In genomic region chr3:46978985-46979944, GRCh38 we compare ENCODE assay signal across 8 cellular contexts. TPM values are rescaled to one million over a fixed set of nuclear protein-coding genes. Genes with fewer than 3 reads are reported as not detected.
A peak's percentile ranks its signal among the peaks of the same experiment; 100 is the strongest.
DNase-seq lines count a peak whose midpoint lies in the region; ATAC-seq and TF ChIP-seq lines count a peak whose summit lies in the region.

A gene with protein sequence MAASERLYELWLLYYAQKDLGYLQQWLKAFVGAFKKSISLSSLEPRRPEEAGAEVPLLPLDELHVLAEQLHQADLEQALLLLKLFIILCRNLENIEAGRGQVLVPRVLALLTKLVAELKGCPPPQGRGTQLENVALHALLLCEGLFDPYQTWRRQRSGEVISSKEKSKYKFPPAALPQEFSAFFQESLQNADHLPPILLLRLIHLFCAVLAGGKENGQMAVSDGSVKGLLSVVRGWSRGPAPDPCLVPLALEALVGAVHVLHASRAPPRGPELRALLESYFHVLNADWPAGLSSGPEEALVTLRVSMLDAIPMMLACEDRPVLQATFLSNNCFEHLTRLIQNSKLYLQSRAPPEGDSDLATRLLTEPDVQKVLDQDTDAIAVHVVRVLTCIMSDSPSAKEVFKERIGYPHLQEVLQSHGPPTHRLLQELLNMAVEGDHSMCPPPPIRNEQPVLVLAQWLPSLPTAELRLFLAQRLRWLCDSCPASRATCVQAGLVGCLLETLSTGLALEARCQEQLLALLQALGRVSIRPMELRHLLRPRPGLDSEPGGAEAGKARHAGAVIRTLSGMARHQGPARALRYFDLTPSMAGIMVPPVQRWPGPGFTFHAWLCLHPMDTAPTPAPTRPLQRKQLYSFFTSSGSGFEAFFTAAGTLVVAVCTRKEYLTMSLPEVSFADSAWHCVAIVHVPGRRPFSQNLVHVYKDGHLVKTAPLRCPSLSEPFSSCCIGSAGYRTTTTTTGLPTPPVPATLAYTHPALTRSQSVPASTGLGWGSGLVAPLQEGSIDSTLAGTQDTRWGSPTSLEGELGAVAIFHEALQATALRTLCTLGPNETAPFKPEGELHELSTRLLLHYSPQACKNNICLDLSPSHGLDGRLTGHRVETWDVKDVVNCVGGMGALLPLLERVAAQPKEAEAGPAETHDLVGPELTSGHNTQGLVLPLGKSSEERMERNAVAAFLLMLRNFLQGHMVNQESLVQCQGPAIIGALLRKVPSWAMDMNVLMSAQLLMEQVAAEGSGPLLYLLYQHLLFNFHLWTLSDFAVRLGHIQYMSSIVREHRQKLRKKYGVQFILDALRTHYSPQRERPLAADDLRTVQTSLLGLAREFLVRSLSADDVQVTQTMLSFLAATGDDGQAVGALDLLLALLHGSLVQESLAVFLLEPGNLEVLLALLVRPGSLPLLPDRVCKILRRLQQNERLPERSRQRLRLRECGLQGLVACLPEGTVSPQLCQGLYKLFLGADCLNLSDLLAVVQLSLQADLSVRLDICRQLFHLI (N-terminal part only) (plus strand): TSS chr3:46979666. CDS start chr3:46979862, 196 bp downstream.

- intact Hi-C loops in lower leg skin (cut with DNase I; ENCODE audit: low total_unique reads), result no loop called here

- H3K9me3 Mint-ChIP-seq in CD4-positive, CD25-positive, alpha-beta regulatory T cell, result no peaks in the 10 kb centered on the region

- no peaks in the 10 kb centered on the region for H3K9me3 ChIP-seq in CD4-positive, CD25-positive, alpha-beta regulatory T cell (ENCODE audit: control insufficient read depth in 2 of 2, low read length in 2 of 2)
- H3K9me3 ChIP-seq in duodenal mucosa (ENCODE audit: control insufficient read depth in 1 of 2, low read length in 2 of 2), result no peaks in the 10 kb centered on the region

- H3K36me3 ChIP-seq in CD4-positive, CD25-positive, alpha-beta regulatory T cell (ENCODE audit: control insufficient read depth, insufficient read depth, low read length), result no peaks in the 10 kb centered on the region
- H3K36me3 ChIP-seq in duodenal mucosa (ENCODE audit: control insufficient read depth in 1 of 2, insufficient read depth in 2 of 2, low read length in 2 of 2), result no peaks in the 10 kb centered on the region

- H3K27me3 ChIP-seq in CD4-positive, CD25-positive, alpha-beta regulatory T cell (ENCODE audit: control insufficient read depth, insufficient read depth, low read length), result no peaks in the 10 kb centered on the region
- no peaks in the 10 kb centered on the region for H3K27me3 ChIP-seq in duodenal mucosa (ENCODE audit: control insufficient read depth in 1 of 2, insufficient read depth in 2 of 2, low read length in 2 of 2)

- peaks cover 12 to 79% (median 42%) of the 10 kb centered on the region in 4 donors for H3K4me1 Mint-ChIP-seq in CD4-positive, CD25-positive, alpha-beta regulatory T cell

- ATAC-seq in CD4-positive, CD25-positive, alpha-beta regulatory T cell (ENCODE audit: low read depth in 2 of 2), result peak; percentile 78 to 85
- ATAC-seq in GM19397 (IDR thresholded peaks at IDR 0.05; ENCODE audit: unreplicated experiment) (peak; percentile 69), HG03565 (IDR thresholded peaks at IDR 0.05; ENCODE audit: unreplicated experiment) (peak; percentile 47)

- peaks cover 2% of the 10 kb centered on the region for H3K36me3 Mint-ChIP-seq in CD4-positive, CD25-positive, alpha-beta regulatory T cell

- peak; percentile 93 to 98 (median 95) for DNase-seq in CD4-positive, CD25-positive, alpha-beta regulatory T cell
- peak; percentile 95 for DNase-seq in NCI-H82 (lab: John Stamatoyannopoulos, UW)
- peak; percentile 97 to 98 for DNase-seq in activated CD4-positive, alpha-beta T cell treated with anti-CD3 and anti-CD28 coated beads, Interleukin-2, amount 50 U/mL, for 48 hours
- DNase-seq in lower leg skin (ENCODE audit: low spot score in 2 of 2), result peak; percentile 95 to 99
- DNase-seq in stimulated activated CD4-positive, alpha-beta T cell treated with anti-CD3 and anti-CD28 coated beads, Interleukin-4, amount 100 ng/mL, for 4 hours, result peak; percentile 96 to 97

- 1% methylated on average over 46 to 66 of the region's 73 CpGs for WGBS in lower leg skin, 2 donors

- H3K4me1 ChIP-seq in CD4-positive, CD25-positive, alpha-beta regulatory T cell (ENCODE audit: control insufficient read depth, insufficient read depth, low read length, poor library complexity, severe bottlenecking), result peaks cover 84% of the 10 kb centered on the region
- peaks cover 40 to 43% of the 10 kb centered on the region in 2 donors for H3K4me1 ChIP-seq in duodenal mucosa (ENCODE audit: control insufficient read depth in 1 of 2, insufficient read depth in 2 of 2, low read length in 2 of 2)

- peak within 1 kb of the TSS; percentile 90 to 95 (median 93) for H3K27ac Mint-ChIP-seq in CD4-positive, CD25-positive, alpha-beta regulatory T cell

- H3K27me3 Mint-ChIP-seq in CD4-positive, CD25-positive, alpha-beta regulatory T cell, result peaks cover 5% of the 10 kb centered on the region

- TF ChIP-seq POLR2A in lower leg skin (IDR thresholded peaks at IDR 0.05), result no peak

- peak within 1 kb of the TSS; percentile 80 for H3K27ac ChIP-seq in CD4-positive, CD25-positive, alpha-beta regulatory T cell (ENCODE audit: insufficient read depth, low read length, poor library complexity, severe bottlenecking)
- peak within 1 kb of the TSS; percentile 90 for H3K27ac ChIP-seq in duodenal mucosa (ENCODE audit: low read depth, low read length)

- TF ChIP-seq CTCF in lower leg skin (IDR thresholded peaks at IDR 0.05), result no peak

- peak within 1 kb of the TSS; percentile 86 for H3K4me3 ChIP-seq in CD4-positive, CD25-positive, alpha-beta regulatory T cell (ENCODE audit: low read depth, low read length)
- H3K4me3 ChIP-seq in duodenal mucosa (ENCODE audit: low read depth in 1 of 2, low read length in 2 of 2) (peak within 1 kb of the TSS; percentile 76 to 99), lower leg skin (ENCODE audit: low read depth, poor library complexity, severe bottlenecking) (peak within 1 kb of the TSS; percentile 71)

- H3K9ac ChIP-seq in duodenal mucosa (ENCODE audit: low read depth in 1 of 2, low read length in 2 of 2), result peak within 1 kb of the TSS; percentile 63 to 99

- H3K4me3 Mint-ChIP-seq in CD4-positive, CD25-positive, alpha-beta regulatory T cell, result peak within 1 kb of the TSS; percentile 88 to 94 (median 92)

RNA-seq across cellular contexts. Expression of the gene that starts here (rescaled TPM):
- 429 TPM for total RNA-seq in CD4-positive, CD25-positive, alpha-beta regulatory T cell
- polyA plus RNA-seq in CD4-positive, CD25-positive, alpha-beta regulatory T cell, result 10 to 100 TPM in 2 of 4 donors, 1 to 10 TPM in 2; 4.7 to 13.5 (median 8.6) TPM
- 100 to 1,000 TPM; 176 to 519 (median 217) TPM for total RNA-seq in lower leg skin

Comparison
In these comparisons a context has a peak if more than half of its experiments do, and no peak if none do; other contexts are left out.
1. Peak in every context shown above with its lines: DNase-seq, ATAC-seq, H3K4me3 ChIP-seq and H3K27ac ChIP-seq.